Comparison of ENCODE assay signal across 1 cellular context in the genomic region with DNA sequence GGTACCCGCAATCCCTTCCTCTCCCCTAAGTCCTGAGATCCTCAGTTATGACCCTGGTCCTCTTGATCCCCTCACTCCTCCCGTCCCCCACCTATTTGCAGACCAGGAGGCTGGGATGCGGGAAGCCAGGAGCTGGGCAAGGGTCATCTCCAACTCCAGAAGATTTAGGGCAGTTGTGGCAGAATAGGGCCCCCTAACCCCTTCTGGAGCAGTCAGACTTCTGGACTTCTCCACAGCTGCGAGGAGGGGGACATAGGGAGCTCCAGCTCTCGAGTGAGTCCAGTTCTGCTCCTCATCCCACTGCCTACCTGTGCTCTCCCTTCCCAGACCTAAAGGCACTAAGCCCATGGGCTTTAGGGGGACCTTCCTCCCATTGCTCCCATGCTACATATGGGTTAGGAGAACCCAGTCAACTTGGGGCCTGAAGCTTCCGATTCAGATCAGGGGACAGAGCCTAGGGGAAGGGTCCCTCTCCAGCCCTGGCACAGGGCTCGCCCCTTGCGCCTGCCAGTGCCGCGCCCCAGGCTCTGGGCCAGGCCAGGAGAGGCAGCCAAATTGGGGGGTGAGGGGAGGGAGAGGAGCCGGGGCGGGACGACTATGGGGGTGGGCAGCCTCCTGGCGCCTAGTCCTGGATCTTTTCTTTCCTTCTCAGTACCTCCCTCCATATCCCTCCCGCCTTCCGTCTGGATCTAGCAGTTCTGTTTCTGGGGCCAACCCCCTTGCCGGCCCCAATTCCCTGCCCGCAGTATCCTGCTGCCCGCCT.
TF ChIP-seq lines count a peak whose summit lies in the region.

No MANE protein-coding gene starts in this region.

TF ChIP-seq in A549, 52 proteins besides CTCF, POLR2A, EP300 and RAD21:
- TF ChIP-seq EHMT2 (IDR thresholded peaks at IDR 0.05; ENCODE audit: low read depth), result no peak
- no peak for TF ChIP-seq NR3C1 (IDR thresholded peaks at IDR 0.05)
- TF ChIP-seq CBX2 (IDR thresholded peaks at IDR 0.05; ENCODE audit: borderline replicate concordance, low read depth), result no peak
- TF ChIP-seq ZNF302 (CRISPR knock-in tag; IDR thresholded peaks at IDR 0.05), result no peak
- TF ChIP-seq CHD4 (IDR thresholded peaks at IDR 0.05; ENCODE audit: borderline replicate concordance), result no peak
- TF ChIP-seq SMC3 (IDR thresholded peaks at IDR 0.05), result no peak
- TF ChIP-seq NPAS2 (CRISPR knock-in tag; IDR thresholded peaks at IDR 0.05; ENCODE audit: borderline replicate concordance), result no peak
- no peak for TF ChIP-seq E2F6 (IDR thresholded peaks at IDR 0.05; ENCODE audit: borderline replicate concordance, low read depth)
- no peak for TF ChIP-seq GATA3 (IDR thresholded peaks at IDR 0.05; ENCODE audit: borderline replicate concordance)
- TF ChIP-seq, protein P1, sequence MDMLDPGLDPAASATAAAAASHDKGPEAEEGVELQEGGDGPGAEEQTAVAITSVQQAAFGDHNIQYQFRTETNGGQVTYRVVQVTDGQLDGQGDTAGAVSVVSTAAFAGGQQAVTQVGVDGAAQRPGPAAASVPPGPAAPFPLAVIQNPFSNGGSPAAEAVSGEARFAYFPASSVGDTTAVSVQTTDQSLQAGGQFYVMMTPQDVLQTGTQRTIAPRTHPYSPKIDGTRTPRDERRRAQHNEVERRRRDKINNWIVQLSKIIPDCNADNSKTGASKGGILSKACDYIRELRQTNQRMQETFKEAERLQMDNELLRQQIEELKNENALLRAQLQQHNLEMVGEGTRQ (IDR thresholded peaks at IDR 0.05), result no peak
- TF ChIP-seq CHD2 (IDR thresholded peaks at IDR 0.05; ENCODE audit: low read length, partially characterized antibody), result no peak
- no peak for TF ChIP-seq TP53 (CRISPR knock-in tag; IDR thresholded peaks at IDR 0.05)
- no peak for TF ChIP-seq EHF (CRISPR knock-in tag; IDR thresholded peaks at IDR 0.05)
- no peak for TF ChIP-seq MYC (IDR thresholded peaks at IDR 0.05; ENCODE audit: borderline replicate concordance, low read length)
- TF ChIP-seq MAZ (IDR thresholded peaks at IDR 0.05; ENCODE audit: borderline replicate concordance, low read depth, low read length), result no peak
- no peak for TF ChIP-seq RFX5 (IDR thresholded peaks at IDR 0.05)
- TF ChIP-seq HES2 (IDR thresholded peaks at IDR 0.05), result no peak
- no peak for TF ChIP-seq ESRRA (IDR thresholded peaks at IDR 0.05; ENCODE audit: borderline replicate concordance, low read length)
- TF ChIP-seq FOSB (CRISPR knock-in tag; IDR thresholded peaks at IDR 0.05), result no peak
- no peak for TF ChIP-seq FOXS1 (CRISPR knock-in tag; IDR thresholded peaks at IDR 0.05)
